ENCODE assay signal across 27 cellular contexts in the genomic region with DNA sequence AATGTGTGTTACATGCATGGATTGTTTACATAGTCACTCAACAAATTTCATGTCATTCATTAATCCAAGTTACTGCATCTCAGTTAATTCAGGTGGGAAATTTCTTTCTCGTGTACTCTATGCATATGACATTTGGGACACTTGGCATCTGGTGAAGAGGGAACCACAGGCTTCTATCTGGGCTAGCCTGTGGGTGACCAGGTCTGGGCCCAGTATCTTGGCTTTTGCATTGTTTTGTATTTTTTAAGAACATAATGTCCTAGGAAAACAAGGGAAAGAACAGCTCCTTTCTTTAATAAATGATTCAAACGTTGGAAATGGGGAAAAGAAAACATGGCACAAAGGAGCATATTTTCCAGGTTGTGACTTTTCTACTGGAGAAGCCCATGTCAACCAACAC.
"Had no signal": no experiment of that assay in that cellular context is flagged by ENCODE, and none has a peak within 500 bp of the region (broad histone marks: within the 10 kb centered on the region; RNA-seq: fewer than 3 reads in every experiment).

No MANE protein-coding gene starts in this region.

- H3K4me3 Mint-ChIP-seq: stimulated activated effector memory CD8-positive, alpha-beta T cell treated with anti-CD3 and anti-CD28 coated beads, Interleukin-12 subunit alpha, Interleukin-12 subunit beta, amount 100 ng/mL, for 72 hours; stimulated activated memory B cell treated with anti-CD40 and anti-IgM and Interleukin-4, amounts not matched to agents 10 μg/mL and 1 μg/mL and 100 μg/mL, for 72 hours; stimulated activated naive B cell treated with anti-CD40 and anti-IgM and Interleukin-4, amounts not matched to agents 10 μg/mL and 1 μg/mL and 100 μg/mL, for 72 hours; stimulated activated naive CD8-positive, alpha-beta T cell treated with anti-CD3 and anti-CD28 coated beads, Interleukin-15, amount 100 ng/mL, for 72 hours; stimulated activated naive CD8-positive, alpha-beta T cell treated with anti-CD3 and anti-CD28 coated beads, Interleukin-15, Interleukin-2, amounts not matched to agents 100 ng/mL and 50 ng/mL, for 24 hours; type B pancreatic cell had no signal

- H3K36me3 ChIP-seq: stomach, suprapubic skin, thyroid gland, tibial artery, tibial nerve, transverse colon, upper lobe of left lung, upper lobe of right lung, uterus, vagina had no signal

- H3K36me3 Mint-ChIP-seq: stimulated activated effector memory CD8-positive, alpha-beta T cell treated with anti-CD3 and anti-CD28 coated beads, Interleukin-12 subunit alpha, Interleukin-12 subunit beta, amount 100 ng/mL, for 72 hours; stimulated activated memory B cell treated with anti-CD40 and anti-IgM and Interleukin-4, amounts not matched to agents 10 μg/mL and 1 μg/mL and 100 μg/mL, for 72 hours; stimulated activated naive B cell treated with anti-CD40 and anti-IgM and Interleukin-4, amounts not matched to agents 10 μg/mL and 1 μg/mL and 100 μg/mL, for 72 hours; type B pancreatic cell had no signal

- H3K27me3 ChIP-seq: stomach, suprapubic skin, testis, thyroid gland, tibial artery, tibial nerve, transverse colon, upper lobe of left lung, upper lobe of right lung, uterus, vagina had no signal

- H3K9me3 Mint-ChIP-seq: stimulated activated effector memory CD8-positive, alpha-beta T cell treated with anti-CD3 and anti-CD28 coated beads, Interleukin-12 subunit alpha, Interleukin-12 subunit beta, amount 100 ng/mL, for 72 hours; stimulated activated memory B cell treated with anti-CD40 and anti-IgM and Interleukin-4, amounts not matched to agents 10 μg/mL and 1 μg/mL and 100 μg/mL, for 72 hours; stimulated activated naive B cell treated with anti-CD40 and anti-IgM and Interleukin-4, amounts not matched to agents 10 μg/mL and 1 μg/mL and 100 μg/mL, for 72 hours; stimulated activated naive CD8-positive, alpha-beta T cell treated with anti-CD3 and anti-CD28 coated beads, Interleukin-15, Interleukin-2, amounts not matched to agents 100 ng/mL and 50 ng/mL, for 24 hours; type B pancreatic cell had no signal

- H3K4me1 ChIP-seq: stomach, tibial artery, upper lobe of left lung, upper lobe of right lung, uterus, vagina had no signal

- H3K27ac Mint-ChIP-seq: stimulated activated effector memory CD8-positive, alpha-beta T cell treated with anti-CD3 and anti-CD28 coated beads, Interleukin-12 subunit alpha, Interleukin-12 subunit beta, amount 100 ng/mL, for 72 hours; stimulated activated memory B cell treated with anti-CD40 and anti-IgM and Interleukin-4, amounts not matched to agents 10 μg/mL and 1 μg/mL and 100 μg/mL, for 72 hours; stimulated activated naive B cell treated with anti-CD40 and anti-IgM and Interleukin-4, amounts not matched to agents 10 μg/mL and 1 μg/mL and 100 μg/mL, for 72 hours; stimulated activated naive CD8-positive, alpha-beta T cell treated with anti-CD3 and anti-CD28 coated beads, Interleukin-15, amount 100 ng/mL, for 72 hours; stimulated activated naive CD8-positive, alpha-beta T cell treated with anti-CD3 and anti-CD28 coated beads, Interleukin-15, Interleukin-2, amounts not matched to agents 100 ng/mL and 50 ng/mL, for 24 hours; type B pancreatic cell had no signal

- DNase-seq: stimulated activated CD4-positive, alpha-beta T cell treated with anti-CD3 and anti-CD28 coated beads, Interleukin-2, amount 100 ng/mL, for 24 hours; stimulated activated CD4-positive, alpha-beta T cell treated with anti-CD3 and anti-CD28 coated beads, Interleukin-2, amount 100 ng/mL, for 48 hours; stimulated activated CD4-positive, alpha-beta T cell treated with anti-CD3 and anti-CD28 coated beads, Interleukin-4, amount 100 ng/mL, for 1 hour; stimulated activated CD4-positive, alpha-beta T cell treated with anti-CD3 and anti-CD28 coated beads, Interleukin-4, amount 100 ng/mL, for 24 hours; stimulated activated CD4-positive, alpha-beta T cell treated with anti-CD3 and anti-CD28 coated beads, Interleukin-4, amount 100 ng/mL, for 4 hours; stimulated activated CD8-positive, alpha-beta memory T cell treated with anti-CD3 and anti-CD28 coated beads, Interleukin-4, amount 100 ng/mL, for 48 hours; stimulated activated naive B cell treated with anti-CD40 and anti-IgM and Interleukin-4, amounts not matched to agents 10 μg/mL and 1 μg/mL and 100 μg/mL, for 72 hours; stimulated activated naive CD4-positive, alpha-beta T cell; stimulated activated naive CD4-positive, alpha-beta T cell treated with Interleukin-2 at 50 U/mL for 16 hours; stimulated activated naive CD8-positive, alpha-beta T cell treated with anti-CD3 and anti-CD28 coated beads, Interleukin-15, amount 100 ng/mL, for 72 hours; stomach; substantia nigra; testis; thyroid gland; tibial artery; transverse colon; trophoblast cell; upper lobe of left lung; upper lobe of right lung; uterus had no signal

- ATAC-seq: stimulated activated effector memory CD8-positive, alpha-beta T cell treated with anti-CD3 and anti-CD28 coated beads, Interleukin-12 subunit alpha, Interleukin-12 subunit beta, amount 100 ng/mL, for 72 hours; stimulated activated memory B cell treated with anti-CD40 and anti-IgM and Interleukin-4, amounts not matched to agents 10 μg/mL and 1 μg/mL and 100 μg/mL, for 72 hours; stimulated activated naive B cell treated with anti-CD40 and anti-IgM and Interleukin-4, amounts not matched to agents 10 μg/mL and 1 μg/mL and 100 μg/mL, for 72 hours; stimulated activated naive CD8-positive, alpha-beta T cell treated with anti-CD3 and anti-CD28 coated beads, Interleukin-15, amount 100 ng/mL, for 72 hours; upper lobe of right lung had no signal

- H3K27me3 Mint-ChIP-seq: stimulated activated memory B cell treated with anti-CD40 and anti-IgM and Interleukin-4, amounts not matched to agents 10 μg/mL and 1 μg/mL and 100 μg/mL, for 72 hours; stimulated activated naive B cell treated with anti-CD40 and anti-IgM and Interleukin-4, amounts not matched to agents 10 μg/mL and 1 μg/mL and 100 μg/mL, for 72 hours; stimulated activated naive CD8-positive, alpha-beta T cell treated with anti-CD3 and anti-CD28 coated beads, Interleukin-15, amount 100 ng/mL, for 72 hours; type B pancreatic cell had no signal

- H3K9me3 ChIP-seq: stomach, suprapubic skin, testis, thyroid gland, tibial artery, tibial nerve, transverse colon, upper lobe of left lung, upper lobe of right lung, uterus, vagina had no signal

- H3K27ac ChIP-seq: stomach, thyroid gland, tibial artery, transverse colon, upper lobe of left lung, upper lobe of right lung, uterus, vagina had no signal

- H3K4me3 ChIP-seq: stomach, suprapubic skin, testis, thyroid gland, tibial artery, tibial nerve, transverse colon, upper lobe of left lung, upper lobe of right lung, uterus, vagina had no signal

- H3K4me1 Mint-ChIP-seq: stimulated activated effector memory CD8-positive, alpha-beta T cell treated with anti-CD3 and anti-CD28 coated beads, Interleukin-12 subunit alpha, Interleukin-12 subunit beta, amount 100 ng/mL, for 72 hours; stimulated activated memory B cell treated with anti-CD40 and anti-IgM and Interleukin-4, amounts not matched to agents 10 μg/mL and 1 μg/mL and 100 μg/mL, for 72 hours; stimulated activated naive B cell treated with anti-CD40 and anti-IgM and Interleukin-4, amounts not matched to agents 10 μg/mL and 1 μg/mL and 100 μg/mL, for 72 hours; stimulated activated naive CD8-positive, alpha-beta T cell treated with anti-CD3 and anti-CD28 coated beads, Interleukin-15, amount 100 ng/mL, for 72 hours had no signal
